ENCODE assay signal across 15 cellular contexts in the genomic region with DNA sequence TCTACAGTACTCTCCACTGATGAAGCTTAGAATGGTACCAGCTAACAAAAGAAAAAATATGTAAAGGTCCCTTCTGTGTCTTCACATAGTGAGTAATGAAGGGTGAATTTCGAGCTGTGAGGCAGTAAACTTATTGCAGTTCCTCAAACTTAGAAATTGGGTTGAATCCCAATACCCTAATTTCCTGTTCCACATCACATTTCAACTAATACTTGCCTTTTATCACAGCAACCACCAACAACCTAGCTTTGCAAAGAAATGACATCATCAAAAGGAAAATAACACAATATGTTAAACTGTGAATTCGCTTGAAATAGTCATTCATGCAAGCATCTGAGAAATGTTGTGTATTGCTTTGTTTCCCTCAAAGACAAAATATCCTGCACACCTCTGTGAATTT. TPM values are rescaled to one million over a fixed set of nuclear protein-coding genes. Genes with fewer than 3 reads are reported as not detected.
A peak's percentile ranks its signal among the peaks of the same experiment; 100 is the strongest.
DNase-seq lines count a peak whose midpoint lies in the region; ATAC-seq and TF ChIP-seq lines count a peak whose summit lies in the region.
"Had no signal": no experiment of that assay in that cellular context is flagged by ENCODE, and none has a peak within 500 bp of the region (broad histone marks: within the 10 kb centered on the region; RNA-seq: fewer than 3 reads in every experiment).

No MANE protein-coding gene starts in this region.

- H3K9me2 ChIP-seq in OCI-LY7 (ENCODE audit: insufficient read depth, low read length), result no peaks in the 10 kb centered on the region

- H3K27me3 ChIP-seq in BLaER1 treated with 17β-estradiol and CSF1 and Interleukin-3, amounts not matched to agents 10 nM and 100 nM, result no peaks in the 10 kb centered on the region
- H3K27me3 ChIP-seq in CD4-positive, CD25-positive, alpha-beta regulatory T cell (ENCODE audit: control insufficient read depth, insufficient read depth, low read length), result no peaks in the 10 kb centered on the region
- H3K27me3 ChIP-seq: ovary, transverse colon had no signal

- no peaks in the 10 kb centered on the region for H3K9me3 Mint-ChIP-seq in CD4-positive, CD25-positive, alpha-beta regulatory T cell
- H3K9me3 Mint-ChIP-seq in dendritic cell treated with granulocyte-macrophage colony-stimulating factor and Interleukin-4, amounts not matched to agents 40 ng/mL and 50 ng/mL, for 4 days, result no peaks in the 10 kb centered on the region
- no peaks in the 10 kb centered on the region for H3K9me3 Mint-ChIP-seq in nephron progenitor cell
- H3K9me3 Mint-ChIP-seq: endodermal cell had no signal

- intact Hi-C loops in OCI-LY7 (cut with micrococcal nuclease; ENCODE audit: unreplicated experiment), result no loop called here
- intact Hi-C loops in dendritic cell treated with granulocyte-macrophage colony-stimulating factor and Interleukin-4, amounts not matched to agents 40 ng/mL and 50 ng/mL, for 4 days (cut with micrococcal nuclease), result no loop called here

- peaks cover 0 to 22% (median 0%) of the 10 kb centered on the region in 11 experiments; a peak in 3 of 22 replicates for H4K20me1 ChIP-seq in BLaER1 treated with 17β-estradiol and CSF1 and Interleukin-3, amounts not matched to agents 10 nM and 100 nM
- peaks cover 5% of the 10 kb centered on the region; the same call in 1 of the 2 replicates for H4K20me1 ChIP-seq in OCI-LY7 (ENCODE audit: insufficient read depth, low read length)

- CTCF ChIA-PET in OCI-LY7 (lab: Charles Lee; ENCODE audit: unreplicated experiment), result interaction anchor here (0.8 to 1.7 kb wide), 4 partner anchors 9 to 78 kb away, joined by 3 to 8 read pairs (median 3); no protein-coding TSS in a partner anchor

- peak overlapping the region in 3 of 4 donors; percentile 66 to 76 (median 75) for H3K4me3 Mint-ChIP-seq in CD4-positive, CD25-positive, alpha-beta regulatory T cell
- H3K4me3 Mint-ChIP-seq in dendritic cell treated with granulocyte-macrophage colony-stimulating factor and Interleukin-4, amounts not matched to agents 40 ng/mL and 50 ng/mL, for 4 days, result no peak overlapping the region
- no peak overlapping the region for H3K4me3 Mint-ChIP-seq in nephron progenitor cell
- H3K4me3 Mint-ChIP-seq: endodermal cell had no signal

- ATAC-seq in CD4-positive, CD25-positive, alpha-beta regulatory T cell (ENCODE audit: low read depth in 2 of 2), result no peak

- no peak overlapping the region for H2AFZ ChIP-seq in OCI-LY7 (ENCODE audit: low read length)

- peaks cover 42 to 96% (median 84%) of the 10 kb centered on the region in 4 donors for H3K4me1 Mint-ChIP-seq in CD4-positive, CD25-positive, alpha-beta regulatory T cell
- H3K4me1 Mint-ChIP-seq in dendritic cell treated with granulocyte-macrophage colony-stimulating factor and Interleukin-4, amounts not matched to agents 40 ng/mL and 50 ng/mL, for 4 days (ENCODE audit: low read depth), result peaks cover 66% of the 10 kb centered on the region
- peaks cover 24% of the 10 kb centered on the region for H3K4me1 Mint-ChIP-seq in nephron progenitor cell

- H3K36me3 Mint-ChIP-seq in CD4-positive, CD25-positive, alpha-beta regulatory T cell, result peaks cover 23% of the 10 kb centered on the region
- H3K36me3 Mint-ChIP-seq in dendritic cell treated with granulocyte-macrophage colony-stimulating factor and Interleukin-4, amounts not matched to agents 40 ng/mL and 50 ng/mL, for 4 days (ENCODE audit: low read depth), result peaks cover 5% of the 10 kb centered on the region
- no peaks in the 10 kb centered on the region for H3K36me3 Mint-ChIP-seq in nephron progenitor cell (ENCODE audit: low read depth)

- H3K9ac ChIP-seq in BLaER1 treated with 17β-estradiol and CSF1 and Interleukin-3, amounts not matched to agents 10 nM and 100 nM, result no peak overlapping the region

- peaks cover 0 to 12% (median 4%) of the 10 kb centered on the region in 11 experiments; a peak in 6 of 22 replicates for H3K36me3 ChIP-seq in BLaER1 treated with 17β-estradiol and CSF1 and Interleukin-3, amounts not matched to agents 10 nM and 100 nM
- H3K36me3 ChIP-seq in CD4-positive, CD25-positive, alpha-beta regulatory T cell (ENCODE audit: control insufficient read depth, insufficient read depth, low read length), result peaks cover 2% of the 10 kb centered on the region
- peaks cover 6% of the 10 kb centered on the region; the same call in 1 of the 2 replicates for H3K36me3 ChIP-seq in OCI-LY7 (ENCODE audit: insufficient read depth, low read length)
- H3K36me3 ChIP-seq: ovary, transverse colon had no signal

- no peak for TF ChIP-seq CTCF in OCI-LY7 (conservative IDR thresholded peaks at IDR 0.05; ENCODE audit: low read length)
- TF ChIP-seq CTCF in nephron progenitor cell (IDR thresholded peaks at IDR 0.05), result no peak

- BruUV-seq in OCI-LY7 (replicated peaks; lab: Mats Ljungman, UMichigan), result no TSS peak

- H3K4me1 ChIP-seq in BLaER1 treated with 17β-estradiol and CSF1 and Interleukin-3, amounts not matched to agents 10 nM and 100 nM, result peaks cover 49 to 80% (median 61%) of the 10 kb centered on the region in 10 experiments
- H3K4me1 ChIP-seq in CD4-positive, CD25-positive, alpha-beta regulatory T cell (ENCODE audit: control insufficient read depth, insufficient read depth, low read length, poor library complexity, severe bottlenecking), result peaks cover 83% of the 10 kb centered on the region
- H3K4me1 ChIP-seq in OCI-LY7 (ENCODE audit: insufficient read depth, low read length, poor library complexity, severe bottlenecking), result peaks cover 96% of the 10 kb centered on the region

- H3K4me3 ChIP-seq in BLaER1 treated with 17β-estradiol and CSF1 and Interleukin-3, amounts not matched to agents 10 nM and 100 nM, result 0 out of 20 replicates have a peak overlapping the region, but pooled peaks of 1 of the 10 experiments have one; percentile 18
- H3K4me3 ChIP-seq in CD4-positive, CD25-positive, alpha-beta regulatory T cell (ENCODE audit: low read depth, low read length), result peak overlapping the region; percentile 66
- H3K4me3 ChIP-seq in OCI-LY7 (ENCODE audit: low read depth, low read length, poor library complexity, severe bottlenecking), result peak overlapping the region; percentile 39
- H3K4me3 ChIP-seq: ovary, transverse colon had no signal

- DNase-seq in CD4-positive, CD25-positive, alpha-beta regulatory T cell, result no peak
- no peak for DNase-seq in OCI-LY7 (ENCODE audit: low spot score)
- DNase-seq in NCI-H2171 (lab: John Stamatoyannopoulos, UW), result no peak
- DNase-seq in SK-N-DZ (ENCODE audit: low spot score), result no peak
- no peak for DNase-seq in nephron progenitor cell
- DNase-seq: DND-41; endodermal cell; hippocampal formation; NCI-H1105; NK-92 treated with Interleukin-12 subunit alpha and Interleukin-12 subunit beta, amount 100 ng/mL, for 24 hours; ovary; stimulated activated CD4-positive, alpha-beta T cell treated with anti-CD3 and anti-CD28 coated beads, Interleukin-4, amount 100 ng/mL, for 24 hours; transverse colon had no signal

- peak overlapping the region; percentile 9 to 85 (median 85) for H3K27ac Mint-ChIP-seq in CD4-positive, CD25-positive, alpha-beta regulatory T cell
- peak overlapping the region; percentile 55 for H3K27ac Mint-ChIP-seq in dendritic cell treated with granulocyte-macrophage colony-stimulating factor and Interleukin-4, amounts not matched to agents 40 ng/mL and 50 ng/mL, for 4 days
- no peak overlapping the region for H3K27ac Mint-ChIP-seq in nephron progenitor cell
- H3K27ac Mint-ChIP-seq: endodermal cell had no signal

- H3K9me3 ChIP-seq in BLaER1 treated with 17β-estradiol and CSF1 and Interleukin-3, amounts not matched to agents 10 nM and 100 nM (replicated peaks in 1 of 11), result peaks cover 0 to 19% (median 6%) of the 10 kb centered on the region in 11 experiments; a peak in 11 of 22 replicates
- no peaks in the 10 kb centered on the region for H3K9me3 ChIP-seq in CD4-positive, CD25-positive, alpha-beta regulatory T cell (ENCODE audit: control insufficient read depth in 2 of 2, low read length in 2 of 2)
- no peaks in the 10 kb centered on the region for H3K9me3 ChIP-seq in OCI-LY7 (ENCODE audit: low read length)
- H3K9me3 ChIP-seq: ovary, transverse colon had no signal

- H3K4me2 ChIP-seq in BLaER1 treated with 17β-estradiol and CSF1 and Interleukin-3, amounts not matched to agents 10 nM and 100 nM, result peak overlapping the region; percentile 61 to 86 (median 65)
- H3K4me2 ChIP-seq in OCI-LY7 (ENCODE audit: low read length), result peak overlapping the region; percentile 74

- H3K27me3 Mint-ChIP-seq in CD4-positive, CD25-positive, alpha-beta regulatory T cell, result no peaks in the 10 kb centered on the region
- no peaks in the 10 kb centered on the region for H3K27me3 Mint-ChIP-seq in dendritic cell treated with granulocyte-macrophage colony-stimulating factor and Interleukin-4, amounts not matched to agents 40 ng/mL and 50 ng/mL, for 4 days
- no peaks in the 10 kb centered on the region for H3K27me3 Mint-ChIP-seq in nephron progenitor cell (ENCODE audit: low read depth, poor library complexity)

- POLR2A ChIA-PET in OCI-LY7 (lab: Charles Lee), result interaction anchor here (1.0 to 30.8 kb wide), 8 partner anchors 9 to 78 kb away, joined by 3 to 538 read pairs (median 4); a partner anchor contains a TSS

- H3K27ac ChIP-seq in BLaER1 treated with 17β-estradiol and CSF1 and Interleukin-3, amounts not matched to agents 10 nM and 100 nM, result peak overlapping the region in 6 of 11 experiments; percentile 24 to 53 (median 46); a peak in 9 of 22 replicates
- H3K27ac ChIP-seq in CD4-positive, CD25-positive, alpha-beta regulatory T cell (ENCODE audit: insufficient read depth, low read length, poor library complexity, severe bottlenecking), result peak overlapping the region; percentile 27
- H3K27ac ChIP-seq in OCI-LY7 (ENCODE audit: low read depth, low read length, poor library complexity, severe bottlenecking), result peak overlapping the region; percentile 33
- H3K27ac ChIP-seq: ovary, transverse colon had no signal

- H3K79me2 ChIP-seq in OCI-LY7 (ENCODE audit: insufficient read depth, low read depth, low read length), result peaks cover 92% of the 10 kb centered on the region

RNA-seq across cellular contexts. Expression of a gene that starts 9.4 kb away (rescaled TPM):
- 120 TPM for total RNA-seq in CD4-positive, CD25-positive, alpha-beta regulatory T cell
- polyA plus RNA-seq in CD4-positive, CD25-positive, alpha-beta regulatory T cell, result 100 to 1,000 TPM; 183 to 244 (median 202) TPM
- total RNA-seq in OCI-LY7 (2014; rRNA removed; shearing (Covaris generic)), result 92.9 and 95.1 TPM in 2 replicates
- 75.4 and 94.5 TPM in 2 replicates for total RNA-seq in OCI-LY7 (2022)
- polyA plus RNA-seq in SK-N-DZ (2014; cell fraction: cytosol; rRNA removed), result 14.9 and 17.9 TPM in 2 replicates
- 5.8 and 12.8 TPM in 2 replicates for polyA plus RNA-seq in SK-N-DZ (2014; cell fraction: nucleus; rRNA removed)

Comparison
In these comparisons a context has a peak if more than half of its experiments do, and no peak if none do; other contexts are left out.
1. H3K4me3 Mint-ChIP-seq: peak in CD4-positive, CD25-positive, alpha-beta regulatory T cell (3 of 4); none in dendritic cell treated with granulocyte-macrophage colony-stimulating factor and Interleukin-4, amounts not matched to agents 40 ng/mL and 50 ng/mL, for 4 days (single experiment) and nephron progenitor cell (single experiment).
2. Peak in every context shown above with its lines, with median percentiles within 50 percentile points of each other: H3K27ac ChIP-seq.